8 cellular contexts compared by ENCODE assay signal in the genomic region with DNA sequence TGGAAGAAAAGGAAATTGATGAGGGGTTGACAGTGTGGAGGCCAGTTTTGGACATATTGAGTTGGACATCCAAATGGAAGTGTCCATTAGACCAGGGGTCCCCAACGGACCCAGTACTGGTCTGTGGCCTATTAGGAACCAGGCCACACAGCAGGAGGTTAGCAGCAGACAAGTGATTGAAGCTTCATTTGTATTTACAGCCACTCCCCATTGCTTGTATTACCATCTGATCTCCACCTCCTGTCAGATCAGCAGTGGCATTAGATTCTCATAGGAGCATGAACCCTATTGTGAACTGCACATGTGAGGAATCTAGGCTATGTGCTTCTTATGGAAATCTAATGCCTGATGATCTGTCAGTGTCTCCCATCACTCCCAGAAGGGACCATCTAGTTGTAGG.
"Had no signal": no experiment of that assay in that cellular context is flagged by ENCODE, and none has a peak within 500 bp of the region (broad histone marks: within the 10 kb centered on the region; RNA-seq: fewer than 3 reads in every experiment).

No MANE protein-coding gene starts in this region.

- H3K4me3 ChIP-seq: GM23248, GM23338, HAP-1 had no signal

- H3K9me3 ChIP-seq: HAP-1 had no signal

- H3K27ac ChIP-seq: GM23248 had no signal

- H3K4me1 ChIP-seq: HAP-1 had no signal

- DNase-seq: GM23248, GOT3, H7, H9, HCEC 1CT, HFFc6 had no signal

- H3K36me3 ChIP-seq: HAP-1 had no signal
